ENCODE assay signal across 40 cellular contexts in the genomic region with DNA sequence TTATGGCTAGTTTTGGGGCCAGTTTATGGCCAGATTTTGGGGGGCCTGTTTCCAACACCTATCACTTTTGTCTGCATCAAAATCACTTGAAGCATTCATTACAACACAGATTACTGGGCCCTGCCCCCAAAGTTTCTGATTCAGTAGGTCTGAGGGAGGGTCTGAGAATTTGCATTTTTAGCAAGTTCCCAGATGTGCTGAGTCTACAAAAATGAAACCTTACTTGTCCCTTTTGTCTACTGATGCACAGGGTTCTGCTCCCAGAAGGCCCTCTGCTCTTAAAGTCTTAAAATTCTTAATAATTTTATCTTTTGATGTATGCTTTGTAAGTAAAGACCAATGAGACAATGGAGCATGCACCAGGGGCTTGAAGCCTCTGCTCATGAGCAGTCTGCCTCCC.
"Had no signal": no experiment of that assay in that cellular context is flagged by ENCODE, and none has a peak within 500 bp of the region (broad histone marks: within the 10 kb centered on the region; RNA-seq: fewer than 3 reads in every experiment).

No MANE protein-coding gene starts in this region.

- ATAC-seq: activated naive CD4-positive, alpha-beta T cell treated with anti-CD3 and anti-CD28 coated beads, Interleukin-2, amount 50 U/mL, for 72 hours; activated naive CD8-positive, alpha-beta T cell treated with anti-CD3 and anti-CD28 coated beads, Interleukin-2, amount 50 U/mL, for 24 hours; activated T-cell treated with anti-CD3 and anti-CD28 coated beads, Interleukin-2, amount 50 U/mL, for 4 hours; activated T-cell treated with anti-CD3 and anti-CD28 coated beads, Interleukin-2, amount 50 U/mL, for 72 hours; activated T-helper 17 cell treated with anti-CD3 and anti-CD28 coated beads, Interleukin-2, amount 50 U/mL, for 72 hours; body of pancreas had no signal

- H3K27me3 Mint-ChIP-seq: brain had no signal

- H3K9me3 ChIP-seq: adrenal gland, ascending aorta had no signal

- H3K36me3 Mint-ChIP-seq: activated naive CD4-positive, alpha-beta T cell treated with anti-CD3 and anti-CD28 coated beads, Interleukin-2, amount 10 ng/mL, durations not matched to agents 7 days and 5 days; activated naive CD4-positive, alpha-beta T cell treated with anti-CD3 and anti-CD28 coated beads, Interleukin-2, amount 50 U/mL, for 24 hours; activated naive CD4-positive, alpha-beta T cell treated with anti-CD3 and anti-CD28 coated beads, Interleukin-2, amount 50 U/mL, for 72 hours; activated naive CD8-positive, alpha-beta T cell; activated naive CD8-positive, alpha-beta T cell treated with anti-CD3 and anti-CD28 coated beads, Interleukin-2, amount 10 ng/mL, durations not matched to agents 7 days and 5 days; brain had no signal

- DNase-seq: activated effector memory CD4-positive, alpha-beta T cell treated with anti-CD3 and anti-CD28 coated beads, Interleukin-2, amount 50 U/mL, for 16 hours; activated effector memory CD4-positive, alpha-beta T cell treated with Interleukin-2 at 50 U/mL for 16 hours; activated gamma-delta T cell; activated gamma-delta T cell treated with Interleukin-2 at 50 U/mL for 16 hours; activated naive CD4-positive, alpha-beta T cell; activated naive CD4-positive, alpha-beta T cell treated with anti-CD3 and anti-CD28 coated beads for 36 hours; activated naive CD4-positive, alpha-beta T cell treated with anti-CD3 and anti-CD28 coated beads, Interleukin-2, amount 10 ng/mL, durations not matched to agents 7 days and 5 days; activated naive CD4-positive, alpha-beta T cell treated with anti-CD3 and anti-CD28 coated beads, Interleukin-2, amount 50 U/mL, for 16 hours; activated naive CD4-positive, alpha-beta T cell treated with Interleukin-2 at 50 U/mL for 16 hours; activated naive CD8-positive, alpha-beta T cell treated with anti-CD3 and anti-CD28 coated beads for 36 hours; activated naive CD8-positive, alpha-beta T cell treated with anti-CD3 and anti-CD28 coated beads, Interleukin-2, amount 10 ng/mL, durations not matched to agents 7 days and 5 days; activated naive CD8-positive, alpha-beta T cell treated with anti-CD3 and anti-CD28 coated beads, Interleukin-2, amount 50 U/mL, for 24 hours; activated T-cell treated with anti-CD3 and anti-CD28 coated beads, Interleukin-2, amount 50 U/mL, for 1 hour; activated T-cell treated with anti-CD3 and anti-CD28 coated beads, Interleukin-2, amount 50 U/mL, for 24 hours; activated T-cell treated with anti-CD3 and anti-CD28 coated beads, Interleukin-2, amount 50 U/mL, for 4 hours; activated T-cell treated with anti-CD3 and anti-CD28 coated beads, Interleukin-2, amount 50 U/mL, for 48 hours; activated T-cell treated with anti-CD3 and anti-CD28 coated beads, Interleukin-2, amount 50 U/mL, for 72 hours; adrenal gland; amniotic stem cell; amygdala; anterior cingulate cortex; aorta; body of pancreas; brain microvascular endothelial cell; caudate nucleus; central memory CD4-positive, alpha-beta T cell; cerebellar nuclear complex had no signal

- FAIRE-seq: astrocyte, bronchial epithelial cell had no signal

- H3K4me3 Mint-ChIP-seq: activated naive CD4-positive, alpha-beta T cell treated with anti-CD3 and anti-CD28 coated beads for 36 hours; activated naive CD4-positive, alpha-beta T cell treated with anti-CD3 and anti-CD28 coated beads, Interleukin-2, amount 10 ng/mL, durations not matched to agents 7 days and 5 days; activated naive CD4-positive, alpha-beta T cell treated with anti-CD3 and anti-CD28 coated beads, Interleukin-2, amount 50 U/mL, for 24 hours; activated naive CD8-positive, alpha-beta T cell; activated naive CD8-positive, alpha-beta T cell treated with anti-CD3 and anti-CD28 coated beads for 36 hours; activated naive CD8-positive, alpha-beta T cell treated with anti-CD3 and anti-CD28 coated beads, Interleukin-2, amount 10 ng/mL, durations not matched to agents 7 days and 5 days; activated naive CD8-positive, alpha-beta T cell treated with anti-CD3 and anti-CD28 coated beads, Interleukin-2, amount 50 U/mL, for 24 hours; activated T-cell treated with anti-CD3 and anti-CD28 coated beads, Interleukin-2, amount 50 U/mL, for 24 hours; activated T-cell treated with anti-CD3 and anti-CD28 coated beads, Interleukin-2, amount 50 U/mL, for 4 hours; activated T-cell treated with anti-CD3 and anti-CD28 coated beads, Interleukin-2, amount 50 U/mL, for 72 hours; activated T-helper 1 cell treated with anti-CD3 and anti-CD28 coated beads, Interleukin-12 subunit alpha, Interleukin-12 subunit beta, Interleukin-2, Interleukin-4 antibody, amounts not matched to agents 30 ng/mL and 10 ng/mL and 1 ng/mL, durations not matched to agents 14 hours and 24 hours and 36 hours; activated T-helper 17 cell treated with anti-CD3 and anti-CD28 coated beads, Interleukin-2, amount 50 U/mL, for 72 hours; brain; central memory CD8-positive, alpha-beta T cell had no signal

- H3K27ac Mint-ChIP-seq: activated naive CD4-positive, alpha-beta T cell treated with anti-CD3 and anti-CD28 coated beads for 36 hours; activated naive CD4-positive, alpha-beta T cell treated with anti-CD3 and anti-CD28 coated beads, Interleukin-2, amount 10 ng/mL, durations not matched to agents 7 days and 5 days; activated naive CD4-positive, alpha-beta T cell treated with anti-CD3 and anti-CD28 coated beads, Interleukin-2, amount 50 U/mL, for 24 hours; activated naive CD4-positive, alpha-beta T cell treated with anti-CD3 and anti-CD28 coated beads, Interleukin-2, amount 50 U/mL, for 72 hours; activated naive CD8-positive, alpha-beta T cell; activated naive CD8-positive, alpha-beta T cell treated with anti-CD3 and anti-CD28 coated beads for 36 hours; activated naive CD8-positive, alpha-beta T cell treated with anti-CD3 and anti-CD28 coated beads, Interleukin-2, amount 10 ng/mL, durations not matched to agents 7 days and 5 days; activated naive CD8-positive, alpha-beta T cell treated with anti-CD3 and anti-CD28 coated beads, Interleukin-2, amount 50 U/mL, for 24 hours; activated T-cell treated with anti-CD3 and anti-CD28 coated beads, Interleukin-2, amount 50 U/mL, for 24 hours; activated T-cell treated with anti-CD3 and anti-CD28 coated beads, Interleukin-2, amount 50 U/mL, for 72 hours; activated T-helper 1 cell treated with anti-CD3 and anti-CD28 coated beads, Interleukin-12 subunit alpha, Interleukin-12 subunit beta, Interleukin-2, Interleukin-4 antibody, amounts not matched to agents 30 ng/mL and 10 ng/mL and 1 ng/mL, durations not matched to agents 14 hours and 24 hours and 36 hours; activated T-helper 17 cell treated with anti-CD3 and anti-CD28 coated beads, Interleukin-2, amount 50 U/mL, for 72 hours; activated T-helper 2 cell treated with anti-CD3 and anti-CD28 coated beads, Interferon-gamma antibody, Interleukin-2, Interleukin-4, amounts not matched to agents 10 μg/mL and 5 μg/mL and 100 μg/mL, durations not matched to agents 14 hours and 24 hours and 36 hours had no signal

- H3K4me3 ChIP-seq: adrenal gland, ascending aorta, body of pancreas, breast epithelium, cardiac muscle cell had no signal

- H3K27ac ChIP-seq: adrenal gland, ascending aorta, body of pancreas, brain microvascular endothelial cell, breast epithelium, cardiac muscle cell had no signal

- H3K27me3 ChIP-seq: adrenal gland, ascending aorta, body of pancreas, brain microvascular endothelial cell, breast epithelium, cardiac muscle cell had no signal

- H3K4me1 ChIP-seq: adrenal gland, ascending aorta, body of pancreas, breast epithelium had no signal

- H3K36me3 ChIP-seq: adrenal gland, ascending aorta, brain microvascular endothelial cell, breast epithelium, cardiac muscle cell had no signal

- H3K9me3 Mint-ChIP-seq: activated naive CD4-positive, alpha-beta T cell treated with anti-CD3 and anti-CD28 coated beads for 36 hours; activated naive CD4-positive, alpha-beta T cell treated with anti-CD3 and anti-CD28 coated beads, Interleukin-2, amount 10 ng/mL, durations not matched to agents 7 days and 5 days; activated naive CD4-positive, alpha-beta T cell treated with anti-CD3 and anti-CD28 coated beads, Interleukin-2, amount 50 U/mL, for 24 hours; activated naive CD4-positive, alpha-beta T cell treated with anti-CD3 and anti-CD28 coated beads, Interleukin-2, amount 50 U/mL, for 72 hours; activated naive CD8-positive, alpha-beta T cell treated with anti-CD3 and anti-CD28 coated beads for 36 hours; activated naive CD8-positive, alpha-beta T cell treated with anti-CD3 and anti-CD28 coated beads, Interleukin-2, amount 10 ng/mL, durations not matched to agents 7 days and 5 days; activated naive CD8-positive, alpha-beta T cell treated with anti-CD3 and anti-CD28 coated beads, Interleukin-2, amount 50 U/mL, for 24 hours; activated T-cell treated with anti-CD3 and anti-CD28 coated beads, Interleukin-2, amount 50 U/mL, for 24 hours; activated T-cell treated with anti-CD3 and anti-CD28 coated beads, Interleukin-2, amount 50 U/mL, for 4 hours; activated T-cell treated with anti-CD3 and anti-CD28 coated beads, Interleukin-2, amount 50 U/mL, for 72 hours; activated T-helper 1 cell treated with anti-CD3 and anti-CD28 coated beads, Interleukin-12 subunit alpha, Interleukin-12 subunit beta, Interleukin-2, Interleukin-4 antibody, amounts not matched to agents 30 ng/mL and 10 ng/mL and 1 ng/mL, durations not matched to agents 14 hours and 24 hours and 36 hours; activated T-helper 17 cell treated with anti-CD3 and anti-CD28 coated beads, Interleukin-2, amount 50 U/mL, for 72 hours; activated T-helper 2 cell treated with anti-CD3 and anti-CD28 coated beads, Interferon-gamma antibody, Interleukin-2, Interleukin-4, amounts not matched to agents 10 μg/mL and 5 μg/mL and 100 μg/mL, durations not matched to agents 14 hours and 24 hours and 36 hours; brain; central memory CD8-positive, alpha-beta T cell had no signal

- H3K4me1 Mint-ChIP-seq: activated naive CD4-positive, alpha-beta T cell treated with anti-CD3 and anti-CD28 coated beads, Interleukin-2, amount 10 ng/mL, durations not matched to agents 7 days and 5 days; activated naive CD4-positive, alpha-beta T cell treated with anti-CD3 and anti-CD28 coated beads, Interleukin-2, amount 50 U/mL, for 24 hours; activated naive CD8-positive, alpha-beta T cell treated with anti-CD3 and anti-CD28 coated beads for 36 hours; activated naive CD8-positive, alpha-beta T cell treated with anti-CD3 and anti-CD28 coated beads, Interleukin-2, amount 10 ng/mL, durations not matched to agents 7 days and 5 days; activated naive CD8-positive, alpha-beta T cell treated with anti-CD3 and anti-CD28 coated beads, Interleukin-2, amount 50 U/mL, for 24 hours; activated T-helper 17 cell treated with anti-CD3 and anti-CD28 coated beads, Interleukin-2, amount 50 U/mL, for 72 hours; central memory CD8-positive, alpha-beta T cell had no signal
